1 cellular context compared by ENCODE assay signal in genomic region chr3:71269896-71270295, GRCh38.
TF ChIP-seq lines count a peak whose summit lies in the region.

No MANE protein-coding gene starts in this region.

TF ChIP-seq in SK-N-SH, 30 proteins besides CTCF, POLR2A, EP300 and RAD21 (continued from another document):
- TF ChIP-seq RXRA (IDR thresholded peaks at IDR 0.05; ENCODE audit: borderline replicate concordance, low read depth) (no peak), FOSL2 (IDR thresholded peaks at IDR 0.05; ENCODE audit: borderline replicate concordance, low read depth) (no peak), MXI1 (IDR thresholded peaks at IDR 0.05; ENCODE audit: low read depth, low read length) (no peak), JUND (IDR thresholded peaks at IDR 0.05) (no peak)
